13 cellular contexts compared by ENCODE assay signal in the genomic region with DNA sequence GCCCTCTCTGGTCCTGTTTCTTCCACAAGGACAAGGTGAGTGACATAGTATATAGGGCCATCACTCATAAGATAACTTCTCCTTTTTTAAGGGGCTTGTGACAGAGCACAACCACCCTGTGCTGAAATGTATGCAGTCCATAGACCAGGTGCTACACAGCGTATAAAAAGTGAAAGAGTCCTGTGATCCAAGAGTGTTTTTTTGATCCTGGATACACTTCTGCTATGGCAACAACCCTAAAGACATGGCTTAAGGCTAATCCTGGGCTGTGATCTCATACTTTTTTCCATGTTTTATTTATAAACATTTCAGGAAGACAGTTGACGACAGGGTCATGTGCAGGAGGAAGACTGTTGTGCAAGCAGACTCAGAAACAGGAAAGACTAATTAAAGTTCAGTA.
A peak's percentile ranks its signal among the peaks of the same experiment; 100 is the strongest.
DNase-seq lines count a peak whose midpoint lies in the region; ATAC-seq and TF ChIP-seq lines count a peak whose summit lies in the region.
"Had no signal": no experiment of that assay in that cellular context is flagged by ENCODE, and none has a peak within 500 bp of the region (broad histone marks: within the 10 kb centered on the region; RNA-seq: fewer than 3 reads in every experiment).

No MANE protein-coding gene starts in this region.

- TF ChIP-seq POLR2A in right lobe of liver (IDR thresholded peaks at IDR 0.05), result no peak
- TF ChIP-seq POLR2A in tibial nerve (IDR thresholded peaks at IDR 0.05), result no peak

- no peak for TF ChIP-seq CTCF in right lobe of liver (IDR thresholded peaks at IDR 0.05)
- TF ChIP-seq CTCF in tibial nerve (IDR thresholded peaks at IDR 0.05), result no peak
- TF ChIP-seq CTCF in natural killer cell (IDR thresholded peaks at IDR 0.05), result no peak

- peak; percentile 69 to 82 for TF ChIP-seq EP300 in tibial nerve (IDR thresholded peaks at IDR 0.05)

- H3K4me1 ChIP-seq in right lobe of liver (no peaks in the 10 kb centered on the region), tibial nerve (no peaks in the 10 kb centered on the region)
- H3K4me1 ChIP-seq: suprapubic skin had no signal

- intact Hi-C loops in right lobe of liver (cut with DNase I) (no loop called here), natural killer cell (cut with micrococcal nuclease) (no loop called here)

- ATAC-seq in right lobe of liver, result peak; percentile 47 to 80 (median 66)
- no peak for ATAC-seq in GM19328 (IDR thresholded peaks at IDR 0.05; ENCODE audit: unreplicated experiment)
- no peak for ATAC-seq in natural killer cell

- no peaks in the 10 kb centered on the region for H3K4me1 Mint-ChIP-seq in natural killer cell

- H3K27me3 Mint-ChIP-seq in natural killer cell (ENCODE audit: low read depth in 2 of 2), result no peaks in the 10 kb centered on the region

- DNase-seq in MV-4-11 (lab: John Stamatoyannopoulos, UW), result peak; percentile 54
- peak; percentile 97 to 99 for DNase-seq in dermis microvascular lymphatic vessel endothelial cell (ENCODE audit: low read depth in 2 of 2)
- DNase-seq in right lobe of liver, result no peak
- DNase-seq in tibial nerve (ENCODE audit: low spot score in 2 of 2), result no peak
- no peak for DNase-seq in HuH-7 (ENCODE audit: low spot score)
- DNase-seq in natural killer cell, result no peak
- DNase-seq: activated CD4-positive, alpha-beta T cell treated with anti-CD3 and anti-CD28 coated beads, Interleukin-2, amount 50 U/mL, for 1 hour; H7; NCI-H146; occipital lobe; T-helper 1 cell had no signal

- no peak overlapping the region for H3K27ac Mint-ChIP-seq in natural killer cell

- no peaks in the 10 kb centered on the region for H3K36me3 ChIP-seq in right lobe of liver
- no peaks in the 10 kb centered on the region for H3K36me3 ChIP-seq in tibial nerve
- H3K36me3 ChIP-seq: suprapubic skin had no signal

- H3K9me3 Mint-ChIP-seq in natural killer cell, result peaks cover 4 to 7% of the 10 kb centered on the region in 2 donors

- 39% methylated on average over 2 of the region's 2 CpGs for WGBS in right lobe of liver (ENCODE audit: insufficient coverage, low coverage, low lambda C conversion rate, missing lambda C conversion rate)
- 56 to 63% methylated on average over 2 of the region's 2 CpGs for WGBS in tibial nerve, 2 donors

- H3K27ac ChIP-seq in right lobe of liver, result no peak overlapping the region
- peak overlapping the region in 1 of 4 donors; percentile 31 for H3K27ac ChIP-seq in tibial nerve
- H3K27ac ChIP-seq: suprapubic skin had no signal

- H3K36me3 Mint-ChIP-seq in natural killer cell, result no peaks in the 10 kb centered on the region

- H3K4me3 ChIP-seq in right lobe of liver, result no peak overlapping the region
- no peak overlapping the region for H3K4me3 ChIP-seq in tibial nerve
- H3K4me3 ChIP-seq: suprapubic skin had no signal

- H3K27me3 ChIP-seq in right lobe of liver, result no peaks in the 10 kb centered on the region
- H3K27me3 ChIP-seq in tibial nerve, result no peaks in the 10 kb centered on the region
- H3K27me3 ChIP-seq: suprapubic skin had no signal

- H3K9me3 ChIP-seq in right lobe of liver (no peaks in the 10 kb centered on the region), tibial nerve (peaks cover 0 to 11% (median 2%) of the 10 kb centered on the region in 4 donors)
- H3K9me3 ChIP-seq: suprapubic skin had no signal

- H3K4me3 Mint-ChIP-seq in natural killer cell, result no peak overlapping the region

Comparison
In these comparisons a context has a peak if more than half of its experiments do, and no peak if none do; other contexts are left out.
1. DNase-seq: peak in MV-4-11 (single experiment) and dermis microvascular lymphatic vessel endothelial cell (2 of 2); none in right lobe of liver (0 of 3), tibial nerve (0 of 2), HuH-7 (single experiment) and natural killer cell (single experiment).
2. ATAC-seq: peak in right lobe of liver (4 of 4); none in GM19328 (single experiment) and natural killer cell (0 of 3).